Comparison of ENCODE assay signal across 8 cellular contexts in genomic region chr11:826836-827145, GRCh38.
DNase-seq lines count a peak whose midpoint lies in the region; ATAC-seq and TF ChIP-seq lines count a peak whose summit lies in the region.

No MANE protein-coding gene starts in this region.

- H2AFZ ChIP-seq in parathyroid adenoma = peak overlapping the region; percentile 63

- no peak overlapping the region for H3K27ac ChIP-seq in parathyroid adenoma

- H3K4me1 ChIP-seq in endocrine pancreas (ENCODE audit: control insufficient read depth, insufficient read depth, low read length) = no peaks in the 10 kb centered on the region
- no peaks in the 10 kb centered on the region for H3K4me1 ChIP-seq in parathyroid adenoma

- H3K27me3 ChIP-seq in endocrine pancreas (ENCODE audit: control insufficient read depth, insufficient read depth, low read length) = no peaks in the 10 kb centered on the region
- no peaks in the 10 kb centered on the region for H3K27me3 ChIP-seq in parathyroid adenoma (ENCODE audit: control insufficient read depth, insufficient read depth, low read length)

- peak overlapping the region; percentile 66; the same call in 1 of the 2 replicates for H3K4me3 ChIP-seq in GM08714 (ENCODE audit: low read length)
- peak overlapping the region; percentile 61 for H3K4me3 ChIP-seq in LNCaP clone FGC (ENCODE audit: low read depth, low read length)
- no peak overlapping the region for H3K4me3 ChIP-seq in endocrine pancreas (ENCODE audit: control insufficient read depth, insufficient read depth, low read length)
- peak overlapping the region; percentile 49 for H3K4me3 ChIP-seq in parathyroid adenoma (ENCODE audit: low read depth, low read length)

- ATAC-seq in HG03457 (IDR thresholded peaks at IDR 0.05; ENCODE audit: unreplicated experiment) = no peak
- no peak for ATAC-seq in HG03045 (IDR thresholded peaks at IDR 0.05; ENCODE audit: unreplicated experiment)

- no peak for TF ChIP-seq CTCF in LNCaP clone FGC (IDR thresholded peaks at IDR 0.05; ENCODE audit: control insufficient read depth, extremely low read depth, insufficient read depth)
- TF ChIP-seq CTCF in parathyroid adenoma (IDR thresholded peaks at IDR 0.05) = no peak

- H3K9me3 ChIP-seq in endocrine pancreas (ENCODE audit: control insufficient read depth, low read length) (no peaks in the 10 kb centered on the region), parathyroid adenoma (ENCODE audit: control insufficient read depth, low read length) (no peaks in the 10 kb centered on the region)

- H3K36me3 ChIP-seq in endocrine pancreas (ENCODE audit: control insufficient read depth, insufficient read depth, low read length) = no peaks in the 10 kb centered on the region
- no peaks in the 10 kb centered on the region for H3K36me3 ChIP-seq in parathyroid adenoma (ENCODE audit: control insufficient read depth, insufficient read depth, low read length)

- DNase-seq in LNCaP clone FGC (ENCODE audit: low read depth) (no peak), hypothalamus (lab: John Stamatoyannopoulos, UW) (no peak)
- no peak for DNase-seq in activated CD8-positive, alpha-beta memory T cell treated with anti-CD3 and anti-CD28 coated beads, Interleukin-2, amount 50 U/mL, for 48 hours

- H3K9ac ChIP-seq in endocrine pancreas (ENCODE audit: control insufficient read depth, insufficient read depth, low read length) (peak overlapping the region; percentile 74), parathyroid adenoma (no peak overlapping the region)

- peak overlapping the region; percentile 77 for H3K4me2 ChIP-seq in parathyroid adenoma (ENCODE audit: low read length)

- H3K79me2 ChIP-seq in parathyroid adenoma = no peaks in the 10 kb centered on the region
